In genomic region chr20:36917943-36918342, GRCh38 we compare ENCODE assay signal across 15 cellular contexts.
"Had no signal": no experiment of that assay in that cellular context is flagged by ENCODE, and none has a peak within 500 bp of the region (broad histone marks: within the 10 kb centered on the region; RNA-seq: fewer than 3 reads in every experiment).

No MANE protein-coding gene starts in this region.

- ATAC-seq: activated CD4-positive, CD25-positive, alpha-beta regulatory T cell treated with anti-CD3 and anti-CD28 coated beads, Interleukin-2, amount 50 U/mL, for 24 hours; activated CD8-positive, alpha-beta T cell treated with anti-CD3 and anti-CD28 coated beads for 36 hours; left lung; psoas muscle; sciatic nerve; stimulated activated memory B cell treated with anti-CD40 and anti-IgM and Interleukin-4, amounts not matched to agents 10 μg/mL and 1 μg/mL and 100 μg/mL, for 72 hours had no signal

- H3K9me3 Mint-ChIP-seq: activated CD8-positive, alpha-beta T cell treated with anti-CD3 and anti-CD28 coated beads for 36 hours; activated T-helper 1 cell treated with anti-CD3 and anti-CD28 coated beads, Interleukin-12 subunit alpha, Interleukin-12 subunit beta, Interleukin-2, Interleukin-4 antibody, amounts not matched to agents 30 ng/mL and 10 ng/mL and 1 ng/mL, durations not matched to agents 14 hours and 24 hours and 36 hours; neural crest cell; stimulated activated memory B cell treated with anti-CD40 and anti-IgM and Interleukin-4, amounts not matched to agents 10 μg/mL and 1 μg/mL and 100 μg/mL, for 72 hours had no signal

- H3K4me1 Mint-ChIP-seq: stimulated activated memory B cell treated with anti-CD40 and anti-IgM and Interleukin-4, amounts not matched to agents 10 μg/mL and 1 μg/mL and 100 μg/mL, for 72 hours had no signal

- H3K27ac Mint-ChIP-seq: activated CD8-positive, alpha-beta T cell treated with anti-CD3 and anti-CD28 coated beads for 36 hours; activated T-helper 1 cell treated with anti-CD3 and anti-CD28 coated beads, Interleukin-12 subunit alpha, Interleukin-12 subunit beta, Interleukin-2, Interleukin-4 antibody, amounts not matched to agents 30 ng/mL and 10 ng/mL and 1 ng/mL, durations not matched to agents 14 hours and 24 hours and 36 hours; stimulated activated memory B cell treated with anti-CD40 and anti-IgM and Interleukin-4, amounts not matched to agents 10 μg/mL and 1 μg/mL and 100 μg/mL, for 72 hours had no signal

- H3K27me3 Mint-ChIP-seq: activated CD8-positive, alpha-beta T cell treated with anti-CD3 and anti-CD28 coated beads for 36 hours; stimulated activated memory B cell treated with anti-CD40 and anti-IgM and Interleukin-4, amounts not matched to agents 10 μg/mL and 1 μg/mL and 100 μg/mL, for 72 hours had no signal

- H3K4me3 ChIP-seq: cardiac muscle cell, left lung, psoas muscle, tibial artery had no signal

- DNase-seq: activated CD8-positive, alpha-beta T cell treated with anti-CD3 and anti-CD28 coated beads for 36 hours; activated naive CD4-positive, alpha-beta T cell treated with Interleukin-2 at 50 U/mL for 16 hours; erythroblast; hippocampal formation; kidney; left lung; mammary epithelial cell; psoas muscle; tibial artery had no signal

- H3K4me3 Mint-ChIP-seq: activated CD8-positive, alpha-beta T cell treated with anti-CD3 and anti-CD28 coated beads for 36 hours; activated T-helper 1 cell treated with anti-CD3 and anti-CD28 coated beads, Interleukin-12 subunit alpha, Interleukin-12 subunit beta, Interleukin-2, Interleukin-4 antibody, amounts not matched to agents 30 ng/mL and 10 ng/mL and 1 ng/mL, durations not matched to agents 14 hours and 24 hours and 36 hours; neural crest cell; stimulated activated memory B cell treated with anti-CD40 and anti-IgM and Interleukin-4, amounts not matched to agents 10 μg/mL and 1 μg/mL and 100 μg/mL, for 72 hours had no signal
